In genomic region chr18:60891936-60892335, GRCh38 we compare ENCODE assay signal across 21 cellular contexts.
DNase-seq lines count a peak whose midpoint lies in the region; ATAC-seq and TF ChIP-seq lines count a peak whose summit lies in the region.
"Had no signal": no experiment of that assay in that cellular context is flagged by ENCODE, and none has a peak within 500 bp of the region (broad histone marks: within the 10 kb centered on the region; RNA-seq: fewer than 3 reads in every experiment).

No MANE protein-coding gene starts in this region.

- no peak overlapping the region for H3K23ac ChIP-seq in trophoblast cell (ENCODE audit: low read length)

- H3K14ac ChIP-seq in trophoblast cell (ENCODE audit: low read length) = no peak overlapping the region

- TF ChIP-seq EP300 in sigmoid colon (IDR thresholded peaks at IDR 0.05) = no peak

- no peak overlapping the region for H3K4ac ChIP-seq in trophoblast cell (ENCODE audit: low read depth, low read length)

- no peaks in the 10 kb centered on the region for H3K79me2 ChIP-seq in ACC112 (ENCODE audit: control insufficient read depth, insufficient read depth, low read length, unreplicated experiment)
- H3K79me2 ChIP-seq in trophoblast cell (ENCODE audit: control insufficient read depth, insufficient read depth, low read length, poor library complexity) = peaks cover 2% of the 10 kb centered on the region
- H3K79me2 ChIP-seq in osteoblast (ENCODE audit: insufficient read depth, low read length) = no peaks in the 10 kb centered on the region

- H2BK120ac ChIP-seq in trophoblast cell (ENCODE audit: insufficient read depth, low read length, poor library complexity) = peak overlapping the region; percentile 38

- no peak for TF ChIP-seq POLR2A in sigmoid colon (IDR thresholded peaks at IDR 0.05)

- H3K4me2 ChIP-seq in trophoblast cell (ENCODE audit: low read length) (no peak overlapping the region), osteoblast (ENCODE audit: insufficient read depth, low read length) (no peak overlapping the region)

- peak overlapping the region; percentile 39 for H2BK5ac ChIP-seq in trophoblast cell (ENCODE audit: low read depth, low read length, poor library complexity)

- peak overlapping the region; percentile 89 for H2BK12ac ChIP-seq in trophoblast cell (ENCODE audit: low read length)

- no peaks in the 10 kb centered on the region for H4K20me1 ChIP-seq in osteoblast (ENCODE audit: insufficient read depth, low read length)

- peak overlapping the region; percentile 96 for H3K27ac ChIP-seq in ACC112 (ENCODE audit: low read depth, low read length)
- H3K27ac ChIP-seq in RWPE2 (ENCODE audit: poor library complexity, severe bottlenecking) = peak overlapping the region; percentile 96
- peak overlapping the region; percentile 89 to 97 for H3K27ac ChIP-seq in esophagus (ENCODE audit: low read depth in 2 of 2, low read length in 1 of 2)
- H3K27ac ChIP-seq in trophoblast cell (ENCODE audit: low read depth, low read length) = no peak overlapping the region
- no peak overlapping the region for H3K27ac ChIP-seq in sigmoid colon
- no peak overlapping the region for H3K27ac ChIP-seq in osteoblast (ENCODE audit: low read depth, low read length)
- H3K27ac ChIP-seq: Peyer's patch, SJCRH30 had no signal

- no peak overlapping the region for H3K9ac ChIP-seq in trophoblast cell (ENCODE audit: low read length)

- no peaks in the 10 kb centered on the region for H3K9me3 ChIP-seq in RWPE2 (ENCODE audit: severe bottlenecking)
- no peaks in the 10 kb centered on the region for H3K9me3 ChIP-seq in esophagus (ENCODE audit: control insufficient read depth in 2 of 2, insufficient read depth in 1 of 2, low read depth in 1 of 2, low read length in 1 of 2)
- H3K9me3 ChIP-seq in trophoblast cell (ENCODE audit: insufficient read depth, low read depth, low read length) = no peaks in the 10 kb centered on the region
- no peaks in the 10 kb centered on the region for H3K9me3 ChIP-seq in sigmoid colon
- no peaks in the 10 kb centered on the region for H3K9me3 ChIP-seq in osteoblast (ENCODE audit: low read depth, low read length)
- H3K9me3 ChIP-seq: HAP-1, Peyer's patch, SJCRH30 had no signal

- ATAC-seq in RWPE2 (ENCODE audit: low read depth) (no peak), GM21447 (IDR thresholded peaks at IDR 0.05; ENCODE audit: unreplicated experiment) (no peak), GM18867 (IDR thresholded peaks at IDR 0.05; ENCODE audit: unreplicated experiment) (no peak)

- no peak for DNase-seq in RWPE2 (ENCODE audit: low spot score)
- peak; percentile 43 to 76 for DNase-seq in trophoblast cell
- no peak for DNase-seq in sigmoid colon
- no peak for DNase-seq in osteoblast (ENCODE audit: insufficient read length, low spot score, missing footprints)
- DNase-seq: 8988T, GOT3, HFFc6, IMR-90, KG1, MM.1S, NCI-H1694 treated with DMSO at 0.1 percent for 48 hours, NCI-H2081, NCI-H2227 treated with DMSO at 0.1 percent for 48 hours, NCI-H526 treated with DMSO at 0.1 percent for 48 hours, Peyer's patch, SJCRH30 had no signal

- H2AK5ac ChIP-seq in trophoblast cell (ENCODE audit: low read length) = peak overlapping the region; percentile 22

- no peak for TF ChIP-seq CTCF in RWPE2 (IDR thresholded peaks at IDR 0.05; ENCODE audit: poor library complexity, severe bottlenecking)
- no peak for TF ChIP-seq CTCF in sigmoid colon (IDR thresholded peaks at IDR 0.05)
- no peak for TF ChIP-seq CTCF in osteoblast (IDR thresholded peaks at IDR 0.05; ENCODE audit: extremely low read depth, low read depth, low read length)

- H3K27me3 ChIP-seq in ACC112 (ENCODE audit: insufficient read depth, low read length) = no peaks in the 10 kb centered on the region
- no peaks in the 10 kb centered on the region for H3K27me3 ChIP-seq in RWPE2 (ENCODE audit: insufficient read depth, poor library complexity, severe bottlenecking)
- no peaks in the 10 kb centered on the region for H3K27me3 ChIP-seq in esophagus (ENCODE audit: control insufficient read depth in 1 of 2, insufficient read depth in 2 of 2, low read length in 2 of 2)
- H3K27me3 ChIP-seq in trophoblast cell (ENCODE audit: insufficient read depth, low read length) = no peaks in the 10 kb centered on the region
- no peaks in the 10 kb centered on the region for H3K27me3 ChIP-seq in sigmoid colon
- H3K27me3 ChIP-seq in osteoblast (ENCODE audit: insufficient read depth, low read length) = no peaks in the 10 kb centered on the region
- H3K27me3 ChIP-seq: Peyer's patch, SJCRH30 had no signal

- 78 to 79% methylated on average over 5 of the region's 5 CpGs for WGBS in esophagus, 2 donors
- WGBS in trophoblast cell (ENCODE audit: extremely low coverage, insufficient coverage, insufficient read length) = no CpG with 5 or more reads among the region's 5 CpGs
- WGBS in sigmoid colon, 2 donors = 91% methylated on average over 5 of the region's 5 CpGs

- peak overlapping the region; percentile 4 for H4K91ac ChIP-seq in trophoblast cell (ENCODE audit: low read depth, low read length)

- no peaks in the 10 kb centered on the region for H3K36me3 ChIP-seq in ACC112 (ENCODE audit: insufficient read depth, low read length)
- no peaks in the 10 kb centered on the region for H3K36me3 ChIP-seq in RWPE2 (ENCODE audit: low read depth)
- H3K36me3 ChIP-seq in esophagus (ENCODE audit: control insufficient read depth in 2 of 2, insufficient read depth in 2 of 2, low read length in 1 of 2) = no peaks in the 10 kb centered on the region
- H3K36me3 ChIP-seq in trophoblast cell (ENCODE audit: control insufficient read depth in 1 of 2, insufficient read depth in 2 of 2, low read length in 2 of 2) = no peaks in the 10 kb centered on the region
- no peaks in the 10 kb centered on the region for H3K36me3 ChIP-seq in sigmoid colon
- no peaks in the 10 kb centered on the region for H3K36me3 ChIP-seq in osteoblast (ENCODE audit: insufficient read depth, low read length)
- H3K36me3 ChIP-seq: HAP-1, Peyer's patch, SJCRH30 had no signal

- no peak overlapping the region for H4K12ac ChIP-seq in trophoblast cell (ENCODE audit: low read depth, low read length)

- H3K79me1 ChIP-seq in trophoblast cell (ENCODE audit: low read length) = peaks cover 4% of the 10 kb centered on the region

- intact Hi-C loops in sigmoid colon (cut with DNase I) = no loop called here

- H4K8ac ChIP-seq in trophoblast cell (ENCODE audit: low read depth, low read length) = peak overlapping the region; percentile 48

- peak overlapping the region; percentile 83 for H3K18ac ChIP-seq in trophoblast cell (ENCODE audit: low read length)

- H3K4me1 ChIP-seq in ACC112 (ENCODE audit: control insufficient read depth, insufficient read depth, low read length, unreplicated experiment) (peaks cover 45% of the 10 kb centered on the region), RWPE2 (ENCODE audit: insufficient read depth, poor library complexity, severe bottlenecking) (peaks cover 47% of the 10 kb centered on the region), esophagus (ENCODE audit: control insufficient read depth in 2 of 2, insufficient read depth in 2 of 2, low read length in 1 of 2) (peaks cover 0 to 4% of the 10 kb centered on the region in 2 donors), trophoblast cell (ENCODE audit: control insufficient read depth in 1 of 2, insufficient read depth in 2 of 2, low read length in 2 of 2) (peaks cover 4 to 5% of the 10 kb centered on the region in 2 experiments), sigmoid colon (no peaks in the 10 kb centered on the region), osteoblast (ENCODE audit: insufficient read depth, low read length) (peaks cover 4% of the 10 kb centered on the region)
- H3K4me1 ChIP-seq: HAP-1, Peyer's patch, SJCRH30 had no signal

- H2AFZ ChIP-seq in ACC112 (ENCODE audit: low read length, unreplicated experiment) = no peak overlapping the region
- no peak overlapping the region for H2AFZ ChIP-seq in trophoblast cell (ENCODE audit: insufficient read depth, low read length, poor library complexity)
- no peak overlapping the region for H2AFZ ChIP-seq in osteoblast (ENCODE audit: low read length)

- no peak overlapping the region for H3K4me3 ChIP-seq in ACC112 (ENCODE audit: low read depth, low read length)
- no peak overlapping the region for H3K4me3 ChIP-seq in RWPE2 (ENCODE audit: severe bottlenecking)
- no peak overlapping the region for H3K4me3 ChIP-seq in esophagus (ENCODE audit: low read depth in 1 of 2, low read length in 2 of 2)
- no peak overlapping the region for H3K4me3 ChIP-seq in trophoblast cell (ENCODE audit: low read depth, low read length)
- H3K4me3 ChIP-seq in sigmoid colon = no peak overlapping the region
- no peak overlapping the region for H3K4me3 ChIP-seq in osteoblast (ENCODE audit: insufficient read depth, low read length)
- H3K4me3 ChIP-seq: HAP-1, Peyer's patch, SJCRH30 had no signal

Comparison
In these comparisons a context has a peak if more than half of its experiments do, and no peak if none do; other contexts are left out.
1. H3K27ac ChIP-seq: peak in ACC112 (single experiment), RWPE2 (single experiment) and esophagus (2 of 2); none in trophoblast cell (single experiment), sigmoid colon (0 of 4) and osteoblast (single experiment).
2. DNase-seq: peak in trophoblast cell (2 of 2); none in RWPE2 (single experiment), sigmoid colon (single experiment) and osteoblast (single experiment).